1 cellular context compared by ENCODE assay signal in the genomic region with DNA sequence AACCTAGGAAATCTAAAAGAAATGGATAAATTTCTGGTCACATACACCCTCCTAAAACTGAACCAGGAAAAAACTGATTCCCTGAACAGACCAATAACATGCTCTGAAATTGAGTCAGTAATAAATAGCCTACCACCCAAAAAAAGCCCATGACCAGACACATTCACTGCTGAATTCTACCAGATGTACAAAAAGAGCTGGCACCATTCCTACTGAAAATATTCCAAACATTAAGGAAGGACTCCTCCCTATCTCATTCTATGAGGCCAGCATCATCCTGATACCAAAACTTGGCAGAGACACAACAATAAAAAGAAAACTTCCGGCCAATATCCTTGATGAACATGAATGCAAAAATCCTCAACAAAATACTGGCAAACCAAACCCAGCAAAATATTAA.
TF ChIP-seq lines count a peak whose summit lies in the region.

No MANE protein-coding gene starts in this region.

TF ChIP-seq in GM23338, 12 proteins besides CTCF, POLR2A, EP300 and RAD21 (continued from another document):
- TF ChIP-seq ZNF462 (CRISPR knock-in tag; IDR thresholded peaks at IDR 0.05) (no peak), NANOG (IDR thresholded peaks at IDR 0.05; ENCODE audit: borderline replicate concordance) (no peak), EZH2phosphoT487 (IDR thresholded peaks at IDR 0.05; ENCODE audit: unreplicated experiment) (no peak), STAT1 (IDR thresholded peaks at IDR 0.05; ENCODE audit: unreplicated experiment) (no peak), CREB1 (CRISPR knock-in tag; IDR thresholded peaks at IDR 0.05; ENCODE audit: low read depth) (no peak), POLR2AphosphoS5 (IDR thresholded peaks at IDR 0.05; ENCODE audit: low read depth) (no peak), ZNF331 (CRISPR knock-in tag; IDR thresholded peaks at IDR 0.05; ENCODE audit: low read depth) (no peak), ZNF114 (CRISPR knock-in tag; IDR thresholded peaks at IDR 0.05) (no peak)
